In the genomic region with DNA sequence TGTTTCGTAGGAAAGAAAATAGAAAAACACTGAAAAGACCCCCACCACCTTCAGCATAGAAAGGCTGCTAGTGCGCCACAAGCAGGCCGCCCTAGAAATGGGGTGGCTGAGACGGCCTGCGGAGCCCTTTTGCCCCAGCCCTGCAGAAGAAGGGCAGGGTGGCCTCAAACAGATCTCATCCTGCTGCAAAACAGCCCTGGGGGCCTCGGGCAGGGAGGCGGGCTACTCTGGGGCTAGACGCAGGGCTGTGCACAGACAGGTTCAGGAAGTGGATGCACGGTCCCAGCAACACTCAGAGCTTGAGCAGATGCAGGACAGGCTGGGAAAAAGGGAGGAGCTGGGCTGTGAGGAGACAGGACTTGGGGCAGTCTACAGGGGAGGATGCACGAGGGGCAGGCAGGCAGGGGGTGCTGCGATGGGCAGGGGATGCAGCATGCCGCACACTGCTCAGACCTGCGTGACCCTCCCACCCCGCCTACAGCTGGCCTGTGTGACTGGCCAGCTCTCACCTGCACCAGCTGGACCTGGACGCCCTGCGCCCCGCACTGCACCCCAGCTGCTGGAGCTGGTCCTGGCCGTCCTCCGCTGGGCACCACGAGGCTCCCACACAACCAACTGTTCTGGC, we compare ENCODE assay signal across 35 cellular contexts. TPM values are rescaled to one million over a fixed set of nuclear protein-coding genes. Genes with fewer than 3 reads are reported as not detected.
DNase-seq lines count a peak whose midpoint lies in the region; ATAC-seq and TF ChIP-seq lines count a peak whose summit lies in the region.
"Had no signal": no experiment of that assay in that cellular context is flagged by ENCODE, and none has a peak within 500 bp of the region (broad histone marks: within the 10 kb centered on the region; RNA-seq: fewer than 3 reads in every experiment).

No MANE protein-coding gene starts in this region.

- H3K9me3 Mint-ChIP-seq in activated T-helper 17 cell treated with anti-CD3 and anti-CD28 coated beads, Interleukin-2, amount 50 U/mL, for 72 hours, result no peaks in the 10 kb centered on the region
- H3K9me3 Mint-ChIP-seq in nephron, result no peaks in the 10 kb centered on the region
- H3K9me3 Mint-ChIP-seq: activated CD4-positive, alpha-beta T cell treated with anti-CD3 and anti-CD28 coated beads, Interleukin-2, amount 10 ng/mL, durations not matched to agents 7 days and 5 days; activated T-cell treated with anti-CD3 and anti-CD28 coated beads, Interleukin-2, amount 50 U/mL, for 72 hours; central memory CD8-positive, alpha-beta T cell; dendritic cell treated with granulocyte-macrophage colony-stimulating factor and Interleukin-4, amounts not matched to agents 40 ng/mL and 50 ng/mL, for 4 days; natural killer cell had no signal

- H3K27me3 Mint-ChIP-seq in activated T-helper 17 cell treated with anti-CD3 and anti-CD28 coated beads, Interleukin-2, amount 50 U/mL, for 72 hours, result no peaks in the 10 kb centered on the region
- H3K27me3 Mint-ChIP-seq in nephron (ENCODE audit: low read depth), result no peaks in the 10 kb centered on the region
- H3K27me3 Mint-ChIP-seq: activated CD4-positive, alpha-beta T cell treated with anti-CD3 and anti-CD28 coated beads, Interleukin-2, amount 10 ng/mL, durations not matched to agents 7 days and 5 days; central memory CD8-positive, alpha-beta T cell; dendritic cell treated with granulocyte-macrophage colony-stimulating factor and Interleukin-4, amounts not matched to agents 40 ng/mL and 50 ng/mL, for 4 days had no signal

- peaks cover 0 to 8% (median 0%) of the 10 kb centered on the region in 4 donors for H3K4me1 ChIP-seq in stomach

- H3K36me3 Mint-ChIP-seq in activated T-helper 17 cell treated with anti-CD3 and anti-CD28 coated beads, Interleukin-2, amount 50 U/mL, for 72 hours (ENCODE audit: low read depth), result peaks cover 56% of the 10 kb centered on the region
- H3K36me3 Mint-ChIP-seq in nephron (ENCODE audit: low read depth), result peaks cover 21% of the 10 kb centered on the region
- H3K36me3 Mint-ChIP-seq: natural killer cell had no signal

- peak; percentile 12 for DNase-seq in activated CD4-positive, CD25-positive, alpha-beta regulatory T cell treated with anti-CD3 and anti-CD28 coated beads, Interleukin-2, amount 50 U/mL, for 72 hours
- peak; percentile 17 for DNase-seq in stomach
- no peak for DNase-seq in HCEC 1CT
- DNase-seq in stimulated activated naive CD4-positive, alpha-beta T cell (lab: John Stamatoyannopoulos, UW), result no peak
- DNase-seq in foreskin melanocyte, result no peak
- DNase-seq: activated CD4-positive, alpha-beta T cell treated with anti-CD3 and anti-CD28 coated beads, Interleukin-2, amount 10 ng/mL, durations not matched to agents 7 days and 5 days; activated naive CD4-positive, alpha-beta T cell; activated T-cell treated with anti-CD3 and anti-CD28 coated beads, Interleukin-2, amount 50 U/mL, for 72 hours; Caco-2; DMS79; foreskin fibroblast; Kasumi-1; kidney; natural killer cell; NCI-H1417 treated with DMSO at 0.1 percent for 48 hours; NCI-H2081; NCI-H2227 treated with DMSO at 0.1 percent for 48 hours; NCI-H526 treated with DMSO at 0.1 percent for 48 hours; SIG-M5; T-helper 9 cell; trophoblast cell; WERI-Rb-1 had no signal

- no peak overlapping the region for H3K27ac ChIP-seq in stomach
- H3K27ac ChIP-seq: 22Rv1, esophagus muscularis mucosa, pancreas, WERI-Rb-1 had no signal

- H3K4me3 Mint-ChIP-seq in activated T-helper 17 cell treated with anti-CD3 and anti-CD28 coated beads, Interleukin-2, amount 50 U/mL, for 72 hours, result no peak overlapping the region
- H3K4me3 Mint-ChIP-seq in nephron, result no peak overlapping the region
- H3K4me3 Mint-ChIP-seq: activated CD4-positive, alpha-beta T cell treated with anti-CD3 and anti-CD28 coated beads, Interleukin-2, amount 10 ng/mL, durations not matched to agents 7 days and 5 days; activated T-cell treated with anti-CD3 and anti-CD28 coated beads, Interleukin-2, amount 50 U/mL, for 72 hours; CD14-positive monocyte; central memory CD8-positive, alpha-beta T cell; dendritic cell treated with granulocyte-macrophage colony-stimulating factor and Interleukin-4, amounts not matched to agents 40 ng/mL and 50 ng/mL, for 4 days; natural killer cell had no signal

- H3K27ac Mint-ChIP-seq in activated T-helper 17 cell treated with anti-CD3 and anti-CD28 coated beads, Interleukin-2, amount 50 U/mL, for 72 hours, result peak overlapping the region; percentile 52
- peak overlapping the region in 2 of 3 experiments; percentile 71 to 77 for H3K27ac Mint-ChIP-seq in nephron
- H3K27ac Mint-ChIP-seq: activated CD4-positive, alpha-beta T cell treated with anti-CD3 and anti-CD28 coated beads, Interleukin-2, amount 10 ng/mL, durations not matched to agents 7 days and 5 days; activated T-cell treated with anti-CD3 and anti-CD28 coated beads, Interleukin-2, amount 50 U/mL, for 72 hours; dendritic cell treated with granulocyte-macrophage colony-stimulating factor and Interleukin-4, amounts not matched to agents 40 ng/mL and 50 ng/mL, for 4 days had no signal

- peaks cover 32 to 68% (median 64%) of the 10 kb centered on the region in 4 donors for H3K36me3 ChIP-seq in stomach

- H3K9me3 ChIP-seq in stomach, result no peaks in the 10 kb centered on the region
- H3K9me3 ChIP-seq: Caco-2, esophagus muscularis mucosa, mucosa of descending colon, pancreas had no signal

- H3K4me1 Mint-ChIP-seq in activated T-helper 17 cell treated with anti-CD3 and anti-CD28 coated beads, Interleukin-2, amount 50 U/mL, for 72 hours, result no peaks in the 10 kb centered on the region
- H3K4me1 Mint-ChIP-seq in nephron, result peaks cover 11% of the 10 kb centered on the region
- H3K4me1 Mint-ChIP-seq: activated CD4-positive, alpha-beta T cell treated with anti-CD3 and anti-CD28 coated beads, Interleukin-2, amount 10 ng/mL, durations not matched to agents 7 days and 5 days; central memory CD8-positive, alpha-beta T cell; natural killer cell had no signal

- TF ChIP-seq POLR2A in stomach (IDR thresholded peaks at IDR 0.05), result no peak

- no peak for TF ChIP-seq EP300 in stomach (IDR thresholded peaks at IDR 0.05)

- TF ChIP-seq CTCF in nephron (IDR thresholded peaks at IDR 0.05; ENCODE audit: unreplicated experiment in 3 of 3), result no peak
- no peak for TF ChIP-seq CTCF in stomach (IDR thresholded peaks at IDR 0.05)

- no peak for ATAC-seq in activated CD4-positive, CD25-positive, alpha-beta regulatory T cell treated with anti-CD3 and anti-CD28 coated beads, Interleukin-2, amount 50 U/mL, for 24 hours
- ATAC-seq in activated T-helper 17 cell treated with anti-CD3 and anti-CD28 coated beads, Interleukin-2, amount 50 U/mL, for 72 hours (replicated peaks), result no peak
- ATAC-seq: activated T-cell treated with anti-CD3 and anti-CD28 coated beads, Interleukin-2, amount 50 U/mL, for 72 hours; mucosa of descending colon; natural killer cell; pancreas had no signal

- WGBS in stomach, 5 donors, result 92 to 95% (median 94%) methylated on average over 18 to 20 of the region's 20 CpGs

- H3K27me3 ChIP-seq in stomach, result no peaks in the 10 kb centered on the region
- H3K27me3 ChIP-seq: esophagus muscularis mucosa, pancreas had no signal

- H3K4me3 ChIP-seq in stomach, result no peak overlapping the region
- H3K4me3 ChIP-seq: esophagus muscularis mucosa, mucosa of descending colon, pancreas had no signal

- intact Hi-C loops in stomach (cut with DNase I; ENCODE audit: low total_unique reads), result no loop called here

RNA-seq across cellular contexts. Expression of gene ZXDC, which starts 34.3 kb away (rescaled TPM):
- 10 to 100 TPM; 26.5 to 27.0 TPM for total RNA-seq in activated T-helper 17 cell treated with anti-CD3 and anti-CD28 coated beads, Interleukin-2, amount 50 U/mL, for 72 hours
- total RNA-seq in stomach, result 10 to 100 TPM; 16.9 to 73.2 (median 44.5) TPM
- 1 to 10 TPM; 6.1 to 9.8 (median 6.6) TPM for polyA plus RNA-seq in stomach

RNA-seq across cellular contexts. Expression of gene CFAP100, which starts 46.7 kb away (rescaled TPM):
- not detected for total RNA-seq in activated T-helper 17 cell treated with anti-CD3 and anti-CD28 coated beads, Interleukin-2, amount 50 U/mL, for 72 hours
- not detected for total RNA-seq in stomach
- not detected for polyA plus RNA-seq in stomach
- total RNA-seq: activated CD4-positive, alpha-beta T cell treated with anti-CD3 and anti-CD28 coated beads, Interleukin-2, amount 10 ng/mL, durations not matched to agents 7 days and 5 days; activated T-cell treated with anti-CD3 and anti-CD28 coated beads, Interleukin-2, amount 50 U/mL, for 72 hours; Caco-2; esophagus muscularis mucosa; kidney; lower leg skin; mucosa of descending colon; natural killer cell; pancreas; subcutaneous adipose tissue had no signal
- polyA plus RNA-seq: adipose tissue, CD14-positive monocyte, pancreas had no signal

Comparison
In these comparisons a context has a peak if more than half of its experiments do, and no peak if none do; other contexts are left out.
1. DNase-seq: peak in activated CD4-positive, CD25-positive, alpha-beta regulatory T cell treated with anti-CD3 and anti-CD28 coated beads, Interleukin-2, amount 50 U/mL, for 72 hours (single experiment) and stomach (single experiment); none in HCEC 1CT (single experiment), stimulated activated naive CD4-positive, alpha-beta T cell (0 of 6) and foreskin melanocyte (single experiment).